8 cellular contexts compared by ENCODE assay signal in the genomic region with DNA sequence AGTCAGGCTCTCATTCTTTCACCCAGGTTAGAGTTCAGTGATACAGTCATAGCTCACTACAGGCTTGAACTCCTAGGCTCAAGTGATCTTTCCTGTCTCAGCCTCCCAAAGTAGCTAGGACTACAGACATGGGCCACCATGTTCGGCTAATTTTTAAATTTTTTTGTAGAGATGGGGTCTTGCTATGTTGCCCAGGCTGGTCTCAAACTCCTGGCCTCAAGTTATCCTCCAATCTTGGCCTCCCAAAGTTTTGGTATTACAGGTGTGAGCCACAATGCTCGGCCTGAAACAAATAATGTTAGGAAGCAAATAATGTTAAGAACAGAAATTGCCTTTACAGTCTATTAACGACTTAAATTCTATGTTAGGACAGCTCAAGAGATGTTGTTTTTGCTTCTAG.
"Had no signal": no experiment of that assay in that cellular context is flagged by ENCODE, and none has a peak within 500 bp of the region (broad histone marks: within the 10 kb centered on the region; RNA-seq: fewer than 3 reads in every experiment).

No MANE protein-coding gene starts in this region.

- DNase-seq: H7, HFFc6, KG1 had no signal

- H3K4me3 Mint-ChIP-seq: GM23338, HFFc6 had no signal

- H3K4me3 ChIP-seq: GM23338, HAP-1 had no signal

- FAIRE-seq: H1, HTR-8/SVneo had no signal

- H2AFZ ChIP-seq: GM23338 had no signal

- H3K27me3 Mint-ChIP-seq: IgD-negative memory B cell had no signal

- H3K36me3 ChIP-seq: HAP-1 had no signal

- H3K4me2 ChIP-seq: GM23338 had no signal

- H3K27ac Mint-ChIP-seq: GM23338, HFFc6, IgD-negative memory B cell had no signal

- H3K9me3 Mint-ChIP-seq: GM23338, HFFc6, IgD-negative memory B cell had no signal

- H3K36me3 Mint-ChIP-seq: IgD-negative memory B cell had no signal

- H3K9me3 ChIP-seq: HAP-1 had no signal

- ATAC-seq: GM23338 had no signal
